26 cellular contexts compared by ENCODE assay signal in genomic region chr2:109427661-109428091, GRCh38.
"Had no signal": no experiment of that assay in that cellular context is flagged by ENCODE, and none has a peak within 500 bp of the region (broad histone marks: within the 10 kb centered on the region; RNA-seq: fewer than 3 reads in every experiment).

No MANE protein-coding gene starts in this region.

- H3K36me3 Mint-ChIP-seq: activated naive CD4-positive, alpha-beta T cell treated with anti-CD3 and anti-CD28 coated beads, Interleukin-2, amount 10 ng/mL, durations not matched to agents 7 days and 5 days; activated naive CD8-positive, alpha-beta T cell treated with anti-CD3 and anti-CD28 coated beads, Interleukin-2, amount 10 ng/mL, durations not matched to agents 7 days and 5 days; immature natural killer cell had no signal

- H3K27ac ChIP-seq: heart left ventricle, neutrophil, pancreas, psoas muscle, testis, transverse colon had no signal

- ATAC-seq: activated CD4-positive, alpha-beta T cell treated with anti-CD3 and anti-CD28 coated beads for 36 hours; heart left ventricle; left lobe of liver; pancreas; psoas muscle; stimulated activated naive CD8-positive, alpha-beta T cell treated with anti-CD3 and anti-CD28 coated beads, Interleukin-15, Interleukin-2, amounts not matched to agents 100 U/mL and 50 U/mL, for 24 hours had no signal

- H3K4me3 ChIP-seq: heart left ventricle, lung, pancreas, psoas muscle, testis, transverse colon had no signal

- H3K4me1 Mint-ChIP-seq: activated CD4-positive, alpha-beta T cell treated with anti-CD3 and anti-CD28 coated beads for 36 hours; activated naive CD4-positive, alpha-beta T cell treated with anti-CD3 and anti-CD28 coated beads, Interleukin-2, amount 10 ng/mL, durations not matched to agents 7 days and 5 days; immature natural killer cell; nephron had no signal

- H3K9me3 ChIP-seq: heart left ventricle, neutrophil, pancreas, psoas muscle, testis, transverse colon had no signal

- H3K4me1 ChIP-seq: heart left ventricle, pancreas, testis, transverse colon had no signal

- H3K36me3 ChIP-seq: pancreas, transverse colon had no signal

- H3K9me3 Mint-ChIP-seq: activated naive CD4-positive, alpha-beta T cell treated with anti-CD3 and anti-CD28 coated beads, Interleukin-2, amount 10 ng/mL, durations not matched to agents 7 days and 5 days; activated naive CD8-positive, alpha-beta T cell treated with anti-CD3 and anti-CD28 coated beads, Interleukin-2, amount 10 ng/mL, durations not matched to agents 7 days and 5 days; immature natural killer cell; T-helper 2 cell treated with Interferon-gamma antibody and Interleukin-4, amounts not matched to agents 5 μg/mL and 100 μg/mL, for 36 hours had no signal

- FAIRE-seq: endothelial cell of umbilical vein, pancreas, urothelium cell line had no signal

- DNase-seq: activated CD4-positive, alpha-beta T cell treated with anti-CD3 and anti-CD28 coated beads for 36 hours; activated CD4-positive, CD25-positive, alpha-beta regulatory T cell; activated gamma-delta T cell; activated naive CD4-positive, alpha-beta T cell treated with anti-CD3 and anti-CD28 coated beads, Interleukin-2, amount 10 ng/mL, durations not matched to agents 7 days and 5 days; activated naive CD8-positive, alpha-beta T cell treated with anti-CD3 and anti-CD28 coated beads, Interleukin-2, amount 10 ng/mL, durations not matched to agents 7 days and 5 days; activated T-cell treated with anti-CD3 and anti-CD28 coated beads for 4 hours; caudate nucleus; foreskin fibroblast; hypothalamus; immature natural killer cell; mesendoderm; psoas muscle; stimulated activated CD4-positive, alpha-beta T cell treated with anti-CD3 and anti-CD28 coated beads, Interleukin-4, amount 100 ng/mL, for 1 hour; stimulated activated naive CD8-positive, alpha-beta T cell treated with anti-CD3 and anti-CD28 coated beads, Interleukin-15, Interleukin-2, amounts not matched to agents 100 U/mL and 50 U/mL, for 24 hours; T-helper 1 cell; testis; transverse colon had no signal

- H3K27me3 Mint-ChIP-seq: activated CD4-positive, alpha-beta T cell treated with anti-CD3 and anti-CD28 coated beads for 36 hours; activated naive CD4-positive, alpha-beta T cell treated with anti-CD3 and anti-CD28 coated beads, Interleukin-2, amount 10 ng/mL, durations not matched to agents 7 days and 5 days had no signal

- H3K27ac Mint-ChIP-seq: activated CD4-positive, alpha-beta T cell treated with anti-CD3 and anti-CD28 coated beads for 36 hours; activated naive CD4-positive, alpha-beta T cell treated with anti-CD3 and anti-CD28 coated beads, Interleukin-2, amount 10 ng/mL, durations not matched to agents 7 days and 5 days; activated naive CD8-positive, alpha-beta T cell treated with anti-CD3 and anti-CD28 coated beads, Interleukin-2, amount 10 ng/mL, durations not matched to agents 7 days and 5 days; immature natural killer cell; nephron; T-helper 2 cell treated with Interferon-gamma antibody and Interleukin-4, amounts not matched to agents 5 μg/mL and 100 μg/mL, for 36 hours had no signal

- H3K4me3 Mint-ChIP-seq: activated CD4-positive, alpha-beta T cell treated with anti-CD3 and anti-CD28 coated beads for 36 hours; activated naive CD4-positive, alpha-beta T cell treated with anti-CD3 and anti-CD28 coated beads, Interleukin-2, amount 10 ng/mL, durations not matched to agents 7 days and 5 days; activated naive CD8-positive, alpha-beta T cell treated with anti-CD3 and anti-CD28 coated beads, Interleukin-2, amount 10 ng/mL, durations not matched to agents 7 days and 5 days; immature natural killer cell; nephron; T-helper 2 cell treated with Interferon-gamma antibody and Interleukin-4, amounts not matched to agents 5 μg/mL and 100 μg/mL, for 36 hours had no signal

- H3K27me3 ChIP-seq: heart left ventricle, neutrophil, pancreas, testis, transverse colon had no signal
